ENCODE assay signal across 8 cellular contexts in genomic region chr6:28657756-28658465, GRCh38.
A peak's percentile ranks its signal among the peaks of the same experiment; 100 is the strongest.
DNase-seq lines count a peak whose midpoint lies in the region; ATAC-seq and TF ChIP-seq lines count a peak whose summit lies in the region.

No MANE protein-coding gene starts in this region.

- peaks cover 45 to 61% of the 10 kb centered on the region in 2 donors for H3K27me3 Mint-ChIP-seq in natural killer cell (ENCODE audit: low read depth in 2 of 2)

- peak overlapping the region; percentile 59 for H3K4me3 Mint-ChIP-seq in natural killer cell

- H3K27ac Mint-ChIP-seq in natural killer cell, result no peak overlapping the region

- no peaks in the 10 kb centered on the region for H3F3A ChIP-seq in DOHH2 (ENCODE audit: control insufficient read depth, insufficient read depth)

- DNase-seq in NCI-H82 (lab: John Stamatoyannopoulos, UW) (peak; percentile 83), activated T-cell treated with anti-CD3 and anti-CD28 coated beads for 24 hours (ENCODE audit: low read depth) (peak; percentile 56), esophagus squamous epithelium (lab: John Stamatoyannopoulos, UW) (no peak), natural killer cell (no peak), tibial artery (no peak)

- H3K9me2 ChIP-seq in DOHH2 (replicated peaks; ENCODE audit: control insufficient read depth, low read length), result no peaks in the 10 kb centered on the region

- no peaks in the 10 kb centered on the region for H3K36me3 ChIP-seq in DOHH2 (ENCODE audit: control insufficient read depth, low read length)
- H3K36me3 ChIP-seq in esophagus squamous epithelium, result no peaks in the 10 kb centered on the region
- no peaks in the 10 kb centered on the region for H3K36me3 ChIP-seq in tibial artery

- H3K4me1 ChIP-seq in DOHH2 (ENCODE audit: control insufficient read depth, low read length), result peaks cover 19% of the 10 kb centered on the region
- H3K4me1 ChIP-seq in esophagus squamous epithelium, result peaks cover 0 to 25% (median 8%) of the 10 kb centered on the region in 3 donors
- peaks cover 0 to 16% (median 4%) of the 10 kb centered on the region in 4 donors for H3K4me1 ChIP-seq in tibial artery

- peaks cover 17 to 21% of the 10 kb centered on the region in 2 donors for H3K4me1 Mint-ChIP-seq in natural killer cell

- H3K27ac ChIP-seq in DOHH2 (ENCODE audit: low read depth, low read length), result no peak overlapping the region
- no peak overlapping the region for H3K27ac ChIP-seq in esophagus squamous epithelium
- H3K27ac ChIP-seq in tibial artery, result no peak overlapping the region

- no peaks in the 10 kb centered on the region for H3K9me3 Mint-ChIP-seq in natural killer cell

- TF ChIP-seq POLR2A in esophagus squamous epithelium (IDR thresholded peaks at IDR 0.05), result no peak

- no peaks in the 10 kb centered on the region for H3K36me3 Mint-ChIP-seq in natural killer cell

- 3 to 5% methylated on average over 26 to 27 of the region's 27 CpGs for WGBS in esophagus squamous epithelium, 2 donors

- intact Hi-C loops in esophagus squamous epithelium (cut with DNase I) (no loop called here), natural killer cell (cut with micrococcal nuclease) (no loop called here), tibial artery (cut with DNase I; ENCODE audit: low total_unique reads) (no loop called here)

- TF ChIP-seq CTCF in DOHH2 (IDR thresholded peaks at IDR 0.05; ENCODE audit: low read depth, low read length, poor library complexity, severe bottlenecking) (no peak), esophagus squamous epithelium (IDR thresholded peaks at IDR 0.05) (no peak), natural killer cell (IDR thresholded peaks at IDR 0.05) (no peak), tibial artery (IDR thresholded peaks at IDR 0.05) (no peak)

- ATAC-seq in HG02870 (IDR thresholded peaks at IDR 0.05; ENCODE audit: unreplicated experiment) (peak; percentile 79), natural killer cell (no peak), HG03196 (IDR thresholded peaks at IDR 0.05; ENCODE audit: unreplicated experiment) (no peak)

- peaks cover 16% of the 10 kb centered on the region for H3K27me3 ChIP-seq in DOHH2 (ENCODE audit: control insufficient read depth, low read length)
- peaks cover 5 to 78% (median 7%) of the 10 kb centered on the region in 4 donors for H3K27me3 ChIP-seq in esophagus squamous epithelium
- peaks cover 0 to 17% of the 10 kb centered on the region in 2 donors for H3K27me3 ChIP-seq in tibial artery

- peak overlapping the region; percentile 99 for H3K4me2 ChIP-seq in DOHH2 (ENCODE audit: low read length)

- no peaks in the 10 kb centered on the region for H4K20me1 ChIP-seq in DOHH2 (ENCODE audit: control insufficient read depth, insufficient read depth, low read depth, low read length)

- no peaks in the 10 kb centered on the region for H3K79me2 ChIP-seq in DOHH2 (ENCODE audit: control insufficient read depth, low read length)

- H3K4me3 ChIP-seq in DOHH2 (ENCODE audit: low read length) (peak overlapping the region; percentile 97), esophagus squamous epithelium (peak overlapping the region in 3 of 4 donors; percentile 16 to 57 (median 38)), tibial artery (peak overlapping the region; percentile 41 to 48)

- no peaks in the 10 kb centered on the region for H3K9me3 ChIP-seq in DOHH2 (ENCODE audit: control insufficient read depth, insufficient read depth, low read length)
- no peaks in the 10 kb centered on the region for H3K9me3 ChIP-seq in esophagus squamous epithelium
- no peaks in the 10 kb centered on the region for H3K9me3 ChIP-seq in tibial artery

Comparison
In these comparisons a context has a peak if more than half of its experiments do, and no peak if none do; other contexts are left out.
1. H3K4me3 ChIP-seq: peak in every context shown above with its lines; median percentile 97 in DOHH2; 44 in tibial artery; 38 in esophagus squamous epithelium.
2. DNase-seq: peak in NCI-H82 (single experiment) and activated T-cell treated with anti-CD3 and anti-CD28 coated beads for 24 hours (single experiment); none in esophagus squamous epithelium (single experiment), natural killer cell (single experiment) and tibial artery (0 of 2).